Comparison of ENCODE assay signal across 8 cellular contexts in the genomic region with DNA sequence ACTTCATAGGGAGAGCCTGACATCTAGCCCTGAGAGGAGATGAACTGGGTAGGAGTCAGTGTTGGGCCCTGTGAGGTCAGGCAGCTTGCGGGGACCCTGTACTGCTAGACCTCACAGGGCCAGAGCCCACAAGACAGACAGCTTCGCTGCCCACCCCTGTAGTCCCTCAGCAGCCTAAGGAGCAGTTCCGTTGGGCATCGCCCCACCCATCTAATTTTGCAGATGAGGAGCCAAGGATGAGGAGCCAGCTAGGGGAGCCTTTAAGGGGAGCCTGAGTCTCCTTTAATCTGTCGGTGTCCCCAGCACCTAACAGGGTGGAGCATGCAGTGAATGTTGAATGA. TPM values are rescaled to one million over a fixed set of nuclear protein-coding genes. Genes with fewer than 3 reads are reported as not detected.
DNase-seq lines count a peak whose midpoint lies in the region; ATAC-seq and TF ChIP-seq lines count a peak whose summit lies in the region.

No MANE protein-coding gene starts in this region.

- H3K27ac ChIP-seq in HUES64 (ENCODE audit: low read depth, low read length), result peak overlapping the region; percentile 46; the same call in 1 of the 2 replicates
- H3K27ac ChIP-seq in brain microvascular endothelial cell, result peak overlapping the region; percentile 40
- peak overlapping the region; percentile 86 to 90 for H3K27ac ChIP-seq in left lung
- H3K27ac ChIP-seq in thoracic aorta, result peak overlapping the region; percentile 83 to 89

- no peaks in the 10 kb centered on the region for H3K9me3 ChIP-seq in HUES64 (ENCODE audit: insufficient read depth, low read depth, low read length)
- no peaks in the 10 kb centered on the region for H3K9me3 ChIP-seq in left lung
- H3K9me3 ChIP-seq in thoracic aorta, result no peaks in the 10 kb centered on the region

- in situ Hi-C loops in brain microvascular endothelial cell (cut with HindIII; ENCODE audit: low pct_ligation_motif_present, low sequenced_read_pairs), result no loop called here

- H3K36me3 ChIP-seq in HUES64 (ENCODE audit: insufficient read depth, low read length), result peaks cover 33% of the 10 kb centered on the region
- H3K36me3 ChIP-seq in brain microvascular endothelial cell (replicated peaks), result peaks cover 31% of the 10 kb centered on the region
- peaks cover 0 to 31% of the 10 kb centered on the region in 2 donors for H3K36me3 ChIP-seq in left lung
- peaks cover 29% of the 10 kb centered on the region for H3K36me3 ChIP-seq in thoracic aorta

- intact Hi-C loops in left lung (cut with DNase I), result no loop called here

- TF ChIP-seq CTCF in brain microvascular endothelial cell (IDR thresholded peaks at IDR 0.05; ENCODE audit: low read depth, low read length, missing control alignments), result no peak
- no peak for TF ChIP-seq CTCF in left lung (IDR thresholded peaks at IDR 0.05)
- no peak for TF ChIP-seq CTCF in thoracic aorta (IDR thresholded peaks at IDR 0.05)

- DNase-seq in brain microvascular endothelial cell (no peak), left lung (no peak), thoracic aorta (ENCODE audit: low spot score) (no peak), T1000 (lab: John Stamatoyannopoulos, UW) (no peak), COLO829 (ENCODE audit: low spot score) (no peak), DMS153 (lab: John Stamatoyannopoulos, UW) (no peak)

- H3K27me3 ChIP-seq in HUES64 (ENCODE audit: insufficient read depth, low read length), result no peaks in the 10 kb centered on the region
- no peaks in the 10 kb centered on the region for H3K27me3 ChIP-seq in brain microvascular endothelial cell (replicated peaks)
- H3K27me3 ChIP-seq in left lung, result no peaks in the 10 kb centered on the region
- no peaks in the 10 kb centered on the region for H3K27me3 ChIP-seq in thoracic aorta (replicated peaks; ENCODE audit: insufficient read depth)

- peaks cover 5% of the 10 kb centered on the region; the same call in 1 of the 2 replicates for H3K4me1 ChIP-seq in HUES64 (ENCODE audit: insufficient read depth, low read length)
- peaks cover 7 to 23% of the 10 kb centered on the region in 2 donors for H3K4me1 ChIP-seq in left lung
- peaks cover 3 to 22% of the 10 kb centered on the region in 2 donors for H3K4me1 ChIP-seq in thoracic aorta (ENCODE audit: control insufficient read depth in 1 of 2, low read depth in 2 of 2)

- 63% methylated on average over 5 of the region's 5 CpGs for WGBS in HUES64

- H3K4me3 ChIP-seq in HUES64 (ENCODE audit: low read length), result peak overlapping the region; percentile 99
- peak overlapping the region; percentile 97 for H3K4me3 ChIP-seq in brain microvascular endothelial cell (ENCODE audit: low read depth, low read length)
- peak overlapping the region; percentile 92 to 98 for H3K4me3 ChIP-seq in left lung
- H3K4me3 ChIP-seq in thoracic aorta, result peak overlapping the region; percentile 89

- H3K9ac ChIP-seq in HUES64 (ENCODE audit: low read depth, low read length), result peak overlapping the region; percentile 67

- ATAC-seq in GM18870 (IDR thresholded peaks at IDR 0.05; ENCODE audit: unreplicated experiment) (peak; percentile 6), left lung (peak; percentile 6), thoracic aorta (ENCODE audit: insufficient number of reproducible peaks, low FRiP score, low read depth) (no peak)

RNA-seq across cellular contexts. Expression of gene TUFM, which starts 0.8 kb away (rescaled TPM):
- 124 TPM for polyA plus RNA-seq in HUES64 (2013, experiment 1 of 2)
- polyA plus RNA-seq in HUES64 (2013, experiment 2 of 2), result 120 TPM
- total RNA-seq in left lung, result 100 to 1,000 TPM; 146 to 176 TPM
- total RNA-seq in thoracic aorta, result 10 to 100 TPM; 48.9 to 50.2 TPM

RNA-seq across cellular contexts. Expression of gene SH2B1, which starts 16.7 kb away (rescaled TPM):
- 21.0 TPM for polyA plus RNA-seq in HUES64 (2013, experiment 1 of 2)
- 24.9 TPM for polyA plus RNA-seq in HUES64 (2013, experiment 2 of 2)
- total RNA-seq in left lung (10 to 100 TPM; 36.9 to 42.4 TPM), thoracic aorta (10 to 100 TPM; 32.5 to 45.1 TPM)

RNA-seq across cellular contexts. Expression of gene ATXN2L, which starts 24.1 kb away (rescaled TPM):
- polyA plus RNA-seq in HUES64 (2013, experiment 1 of 2), result 149 TPM
- polyA plus RNA-seq in HUES64 (2013, experiment 2 of 2), result 160 TPM
- total RNA-seq in left lung (100 to 1,000 TPM; 114 to 153 TPM), thoracic aorta (10 to 100 TPM; 79.9 to 84.3 TPM)

RNA-seq across cellular contexts. Expression of gene ATP2A1, which starts 31.4 kb away (rescaled TPM):
- 1.2 TPM for polyA plus RNA-seq in HUES64 (2013, experiment 1 of 2)
- polyA plus RNA-seq in HUES64 (2013, experiment 2 of 2), result 1.1 TPM
- under 1 TPM; 0.38 to 0.68 TPM for total RNA-seq in left lung
- under 1 TPM; 0.41 to 0.42 TPM for total RNA-seq in thoracic aorta
